In the genomic region with DNA sequence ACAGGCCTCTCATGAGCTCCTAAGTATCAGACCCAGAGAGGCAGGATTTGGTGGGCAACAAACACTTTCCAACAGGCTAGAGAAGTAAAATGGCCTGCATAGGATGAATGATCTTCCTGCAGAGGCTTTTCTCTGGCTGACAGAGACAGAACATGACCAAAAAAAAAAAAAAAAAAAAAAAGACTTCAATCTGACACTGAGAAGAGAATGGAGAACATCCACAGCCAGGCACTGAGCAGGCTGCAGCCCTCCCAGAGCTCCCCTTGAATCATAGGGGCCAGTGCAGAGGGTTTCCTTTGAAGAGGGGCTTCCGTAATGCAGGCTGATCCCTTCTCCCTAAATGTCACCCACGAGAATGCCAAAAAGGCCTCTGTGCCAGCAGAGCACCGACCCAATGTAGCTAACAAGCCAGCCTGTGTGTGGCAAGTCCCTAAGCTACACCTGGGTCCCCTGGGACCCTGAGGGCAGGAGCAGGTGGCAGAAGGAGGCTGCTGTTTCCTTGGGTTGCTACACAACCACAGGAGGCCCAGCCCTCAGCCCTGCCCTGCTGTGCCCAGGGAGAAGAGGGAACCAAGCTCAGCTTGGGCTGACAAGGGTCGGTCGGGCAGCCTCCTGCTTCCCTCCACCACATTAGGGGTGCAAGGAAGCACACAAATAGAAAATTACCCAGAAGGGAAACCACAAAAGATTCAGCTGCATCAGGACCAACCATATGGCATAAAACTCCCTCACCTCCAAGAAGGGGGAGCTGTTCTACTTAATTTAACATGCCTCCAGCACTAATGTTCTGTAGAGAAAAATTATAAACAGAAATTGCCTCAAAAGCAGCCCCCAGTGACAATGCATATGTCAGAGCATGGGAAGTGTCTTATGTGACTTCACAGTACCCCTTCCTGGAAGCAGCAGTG, we compare ENCODE assay signal across 9 cellular contexts. TPM values are rescaled to one million over a fixed set of nuclear protein-coding genes. Genes with fewer than 3 reads are reported as not detected.
A peak's percentile ranks its signal among the peaks of the same experiment; 100 is the strongest.
DNase-seq lines count a peak whose midpoint lies in the region; ATAC-seq and TF ChIP-seq lines count a peak whose summit lies in the region.
"Had no signal": no experiment of that assay in that cellular context is flagged by ENCODE, and none has a peak within 500 bp of the region (broad histone marks: within the 10 kb centered on the region; RNA-seq: fewer than 3 reads in every experiment).

No MANE protein-coding gene starts in this region.

- no peak overlapping the region for H3K18ac ChIP-seq in IMR-90 (ENCODE audit: low read depth, low read length)

- no peak overlapping the region for H3K14ac ChIP-seq in IMR-90 (replicated peaks; ENCODE audit: low read depth, low read length)

- H3K4me1 ChIP-seq in IMR-90 (ENCODE audit: control insufficient read depth, insufficient read depth, low read length) = peaks cover 2% of the 10 kb centered on the region; the same call in 1 of the 2 replicates
- H3K4me1 ChIP-seq in endodermal cell (ENCODE audit: control insufficient read depth, insufficient read depth, low read length) = peaks cover 4% of the 10 kb centered on the region
- no peaks in the 10 kb centered on the region for H3K4me1 ChIP-seq in tibial nerve

- dilution Hi-C loops in IMR-90 (cut with HindIII; ENCODE audit: low sequenced_read_pairs, unreplicated experiment) = no loop called here

- in situ Hi-C loops in IMR-90 (cut with MboI; ENCODE audit: low sequenced_read_pairs) = loop anchor here (25.0 kb wide), 1 partner anchor 674 kb away; no protein-coding TSS in a partner anchor

- no peak overlapping the region for H2BK120ac ChIP-seq in IMR-90 (ENCODE audit: low read depth, low read length)

- H3K79me2 ChIP-seq in SU-DHL-6 (ENCODE audit: insufficient read depth, low read length) = no peaks in the 10 kb centered on the region

- H2BK20ac ChIP-seq in IMR-90 (ENCODE audit: low read depth, low read length) = no peak overlapping the region

- H3K4me3 Mint-ChIP-seq in endodermal cell = no peak overlapping the region
- H3K4me3 Mint-ChIP-seq: stimulated activated naive CD8-positive, alpha-beta T cell treated with anti-CD3 and anti-CD28 coated beads, Interleukin-15, Interleukin-2, amounts not matched to agents 100 ng/mL and 50 ng/mL, for 24 hours had no signal

- H3K36me3 ChIP-seq in IMR-90 (ENCODE audit: control insufficient read depth, insufficient read depth, low read length) (no peaks in the 10 kb centered on the region), SU-DHL-6 (ENCODE audit: low read length) (no peaks in the 10 kb centered on the region), endodermal cell (ENCODE audit: control insufficient read depth, insufficient read depth, low read length) (no peaks in the 10 kb centered on the region), tibial nerve (no peaks in the 10 kb centered on the region)

- H3K9me2 ChIP-seq in SU-DHL-6 (replicated peaks; ENCODE audit: insufficient read depth, low read length) = no peaks in the 10 kb centered on the region

- H4K91ac ChIP-seq in IMR-90 (ENCODE audit: insufficient read depth, low read depth, low read length) = no peak overlapping the region

- TF ChIP-seq POLR2A in IMR-90 (IDR thresholded peaks at IDR 0.05; ENCODE audit: low read depth, low read length) (no peak), tibial nerve (IDR thresholded peaks at IDR 0.05) (no peak)

- no peak overlapping the region for H3K56ac ChIP-seq in IMR-90 (ENCODE audit: extremely low read depth, insufficient read depth, low read length)

- no peak for TF ChIP-seq EP300 in tibial nerve (IDR thresholded peaks at IDR 0.05)

- ATAC-seq in GM21423 (IDR thresholded peaks at IDR 0.05; ENCODE audit: unreplicated experiment) = peak; percentile 78
- no peak for ATAC-seq in IMR-90 (ENCODE audit: low read depth)

- H3K27ac ChIP-seq in IMR-90 (ENCODE audit: insufficient read depth, low read length) = no peak overlapping the region
- H3K27ac ChIP-seq in SU-DHL-6 (ENCODE audit: low read depth, low read length) = peak overlapping the region; percentile 71
- H3K27ac ChIP-seq in endodermal cell (ENCODE audit: low read depth, low read length) = no peak overlapping the region
- no peak overlapping the region for H3K27ac ChIP-seq in tibial nerve

- H2BK15ac ChIP-seq in IMR-90 (ENCODE audit: low read depth, low read length) = no peak overlapping the region

- no peak overlapping the region for H2AK9ac ChIP-seq in IMR-90 (replicated peaks; ENCODE audit: low read depth, low read length, poor library complexity)

- H3K4me1 Mint-ChIP-seq in endodermal cell = peaks cover 9% of the 10 kb centered on the region

- no peak overlapping the region for H3K4ac ChIP-seq in IMR-90 (ENCODE audit: low read depth, low read length)

- H3K9me3 ChIP-seq in IMR-90 (ENCODE audit: control insufficient read depth, insufficient read depth, low read length) (no peaks in the 10 kb centered on the region), SU-DHL-6 (ENCODE audit: insufficient read depth, low read length) (no peaks in the 10 kb centered on the region), endodermal cell (ENCODE audit: control insufficient read depth, low read length) (no peaks in the 10 kb centered on the region), tibial nerve (no peaks in the 10 kb centered on the region)

- peak; percentile 3 for DNase-seq in GM10266 (ENCODE audit: extremely low spot score)
- no peak for DNase-seq in IMR-90
- DNase-seq in NK-92 treated with Interleukin-12 subunit alpha and Interleukin-12 subunit beta, amount 100 ng/mL, for 24 hours (lab: John Stamatoyannopoulos, UW) = no peak
- no peak for DNase-seq in endodermal cell
- DNase-seq in glomerular visceral epithelial cell (ENCODE audit: extremely low spot score) = no peak
- DNase-seq in tibial nerve (ENCODE audit: low spot score in 2 of 2) = no peak

- H3K79me1 ChIP-seq in IMR-90 (ENCODE audit: low read depth in 1 of 2, low read length in 2 of 2) = no peaks in the 10 kb centered on the region

- H2AFZ ChIP-seq in IMR-90 (replicated peaks; ENCODE audit: low read length, poor library complexity) (peak overlapping the region; percentile 44), SU-DHL-6 (ENCODE audit: low read depth, low read length, severe bottlenecking) (no peak overlapping the region)

- peaks cover 62% of the 10 kb centered on the region for H3K9me3 Mint-ChIP-seq in endodermal cell
- H3K9me3 Mint-ChIP-seq: stimulated activated naive CD8-positive, alpha-beta T cell treated with anti-CD3 and anti-CD28 coated beads, Interleukin-15, Interleukin-2, amounts not matched to agents 100 ng/mL and 50 ng/mL, for 24 hours had no signal

- peaks cover 11% of the 10 kb centered on the region; the same call in 1 of the 2 replicates for H3F3A ChIP-seq in SU-DHL-6 (ENCODE audit: insufficient read depth)

- H3K9ac ChIP-seq in IMR-90 (ENCODE audit: low read depth, low read length) (no peak overlapping the region), SU-DHL-6 (ENCODE audit: low read length) (peak overlapping the region; percentile 4; the same call in 1 of the 2 replicates), endodermal cell (ENCODE audit: extremely low read depth, low read length, poor library complexity, severe bottlenecking) (no peak overlapping the region)

- no TSS peak for BruUV-seq in IMR-90 (replicated peaks; lab: Mats Ljungman, UMichigan)

- H3K4me2 ChIP-seq in IMR-90 (ENCODE audit: low read depth, low read length) = no peak overlapping the region
- peak overlapping the region; percentile 58 for H3K4me2 ChIP-seq in SU-DHL-6 (ENCODE audit: low read depth, low read length, poor library complexity, severe bottlenecking)

- H2BK5ac ChIP-seq in IMR-90 (ENCODE audit: low read depth, low read length, poor library complexity, severe bottlenecking) = no peak overlapping the region

- no peak overlapping the region for H4K5ac ChIP-seq in IMR-90 (ENCODE audit: low read depth, low read length)

- no peak overlapping the region for H3K27ac Mint-ChIP-seq in endodermal cell
- H3K27ac Mint-ChIP-seq: stimulated activated naive CD8-positive, alpha-beta T cell treated with anti-CD3 and anti-CD28 coated beads, Interleukin-15, Interleukin-2, amounts not matched to agents 100 ng/mL and 50 ng/mL, for 24 hours had no signal

- H4K20me1 ChIP-seq in IMR-90 (ENCODE audit: insufficient read depth, low read length) (no peaks in the 10 kb centered on the region), SU-DHL-6 (ENCODE audit: low read depth, low read length) (no peaks in the 10 kb centered on the region)

- TF ChIP-seq CTCF in GM10266 (IDR thresholded peaks at IDR 0.05; ENCODE audit: control insufficient read depth, insufficient read depth, low read depth, missing control alignments) (no peak), IMR-90 (conservative IDR thresholded peaks at IDR 0.05; ENCODE audit: low read depth, low read length) (no peak), SU-DHL-6 (IDR thresholded peaks at IDR 0.05; ENCODE audit: insufficient read depth, low read length, poor library complexity, severe bottlenecking) (no peak), endodermal cell (conservative IDR thresholded peaks at IDR 0.05) (no peak), tibial nerve (IDR thresholded peaks at IDR 0.05) (no peak)

- POLR2A ChIA-PET in IMR-90 (lab: Charles Lee; ENCODE audit: unreplicated experiment) = no interaction called here

- H3K27me3 ChIP-seq in IMR-90 (ENCODE audit: control insufficient read depth, insufficient read depth, low read length) (peaks cover 15% of the 10 kb centered on the region), SU-DHL-6 (ENCODE audit: low read length) (no peaks in the 10 kb centered on the region), endodermal cell (ENCODE audit: control insufficient read depth, insufficient read depth, low read length, poor library complexity, severe bottlenecking) (peaks cover 11% of the 10 kb centered on the region), tibial nerve (no peaks in the 10 kb centered on the region)

- no peak overlapping the region for H3K23ac ChIP-seq in IMR-90 (ENCODE audit: low read depth, low read length)

- no peak for TF ChIP-seq RAD21 in IMR-90 (IDR thresholded peaks at IDR 0.05; ENCODE audit: low read length)

- CTCF ChIA-PET in IMR-90 (lab: Yijun Ruan, JAX) = interaction anchor here (0.6 to 1.1 kb wide), 4 partner anchors 11 to 140 kb away, joined by 3 to 9 read pairs (median 3); no protein-coding TSS in a partner anchor

- peaks cover 3% of the 10 kb centered on the region; the same call in 1 of the 2 replicates for H3K9me1 ChIP-seq in IMR-90 (ENCODE audit: insufficient read depth, low read length)

- H4K8ac ChIP-seq in IMR-90 (ENCODE audit: low read depth in 2 of 2, low read length in 2 of 2) = no peak overlapping the region

- peaks cover 5% of the 10 kb centered on the region for H3K27me3 Mint-ChIP-seq in endodermal cell (ENCODE audit: insufficient read depth)
- H3K27me3 Mint-ChIP-seq: stimulated activated naive CD8-positive, alpha-beta T cell treated with anti-CD3 and anti-CD28 coated beads, Interleukin-15, Interleukin-2, amounts not matched to agents 100 ng/mL and 50 ng/mL, for 24 hours had no signal

- intact Hi-C loops in IMR-90 (cut with micrococcal nuclease) = loop anchor here (10.0 kb wide), 2 partner anchors 326 to 686 kb away; no protein-coding TSS in a partner anchor

- no peak overlapping the region for H3K4me3 ChIP-seq in IMR-90 (ENCODE audit: insufficient read depth, low read depth, low read length)
- no peak overlapping the region for H3K4me3 ChIP-seq in SU-DHL-6 (ENCODE audit: insufficient read depth, low read length, poor library complexity, severe bottlenecking)
- no peak overlapping the region for H3K4me3 ChIP-seq in endodermal cell (ENCODE audit: low read length)
- H3K4me3 ChIP-seq in tibial nerve = no peak overlapping the region

- no CpG with 5 or more reads among the region's 5 CpGs for WGBS in IMR-90 (ENCODE audit: extremely low coverage in 2 of 2, insufficient read length in 1 of 2), 2 experiments
- 83% methylated on average over 5 of the region's 5 CpGs; no CpG with 5 or more reads in 1 of the 2 experiments for WGBS in endodermal cell (ENCODE audit: insufficient coverage in 1 of 2, insufficient read length in 1 of 2), 2 experiments
- 58 to 100% methylated on average over 3 to 5 of the region's 5 CpGs for WGBS in tibial nerve, 2 donors

- no peaks in the 10 kb centered on the region for H3K36me3 Mint-ChIP-seq in endodermal cell (ENCODE audit: low read depth)

- H2AK5ac ChIP-seq in IMR-90 (ENCODE audit: low read depth, low read length) = no peak overlapping the region

RNA-seq across cellular contexts. Expression of gene MAP7D2, which starts 55.5 kb away (rescaled TPM):
- total RNA-seq in IMR-90 (2012; rRNA removed) (under 0.01 and 0.18 TPM in 2 replicates), endodermal cell (1 to 10 TPM; 1.5 to 1.9 TPM), tibial nerve (1 to 10 TPM in 1 of 4 donors, under 1 TPM in 1, not detected in 2; 0.60 to 1.5 TPM)
- 0.19 and 0.32 TPM in 2 replicates for polyA plus RNA-seq in IMR-90 (2012; rRNA removed)
- 0.14 and 0.20 TPM in 2 replicates for polyA plus RNA-seq in IMR-90 (2012; cell fraction: cytosol; rRNA removed)
- 0.20 and 0.41 TPM in 2 replicates for polyA plus RNA-seq in IMR-90 (2012; cell fraction: nucleus; rRNA removed; ENCODE audit: low replicate concordance)
- polyA plus RNA-seq in endodermal cell (2013, experiment 1 of 2) = 1.5 TPM
- polyA plus RNA-seq in endodermal cell (2013, experiment 2 of 2) = 1.7 TPM
